In the genomic region with DNA sequence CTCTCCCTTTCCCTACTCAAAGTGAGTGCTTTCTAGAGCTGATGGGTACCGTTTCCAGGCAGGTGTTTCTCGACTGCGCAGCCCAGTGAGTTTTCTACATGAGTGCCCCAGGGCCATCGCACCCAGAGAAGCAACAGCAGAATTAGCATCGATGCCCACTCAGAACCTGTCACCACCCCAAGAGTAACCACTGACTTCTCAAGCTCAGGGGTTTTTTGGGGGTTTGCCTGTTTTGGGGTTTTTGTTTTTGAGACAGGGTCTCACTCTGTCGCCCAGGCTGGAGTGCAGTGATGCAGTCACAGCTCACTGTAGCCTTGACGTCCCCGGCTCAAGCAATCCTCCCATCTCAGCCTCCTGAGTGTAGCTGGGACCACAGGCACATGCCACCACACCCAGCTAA, we compare ENCODE assay signal across 17 cellular contexts. TPM values are rescaled to one million over a fixed set of nuclear protein-coding genes. Genes with fewer than 3 reads are reported as not detected.
DNase-seq lines count a peak whose midpoint lies in the region; ATAC-seq, FAIRE-seq and TF ChIP-seq lines count a peak whose summit lies in the region.
"Had no signal": no experiment of that assay in that cellular context is flagged by ENCODE, and none has a peak within 500 bp of the region (broad histone marks: within the 10 kb centered on the region; RNA-seq: fewer than 3 reads in every experiment).

No MANE protein-coding gene starts in this region.

- no peaks in the 10 kb centered on the region for H3K4me1 Mint-ChIP-seq in stimulated activated naive CD8-positive, alpha-beta T cell treated with anti-CD3 and anti-CD28 coated beads, Interleukin-15, amount 100 ng/mL, for 72 hours

- H3K27me3 ChIP-seq in ovary, result no peaks in the 10 kb centered on the region
- H3K27me3 ChIP-seq: colonic mucosa, esophagus squamous epithelium, pancreas, uterus had no signal

- WGBS in ovary, 3 donors, result 89 to 91% (median 89%) methylated on average over 8 of the region's 8 CpGs

- no peak overlapping the region for H3K4me3 ChIP-seq in ovary
- H3K4me3 ChIP-seq: colonic mucosa, esophagus squamous epithelium, HAP-1, pancreas, uterus had no signal

- TF ChIP-seq EP300 in ovary (IDR thresholded peaks at IDR 0.05), result no peak

- TF ChIP-seq CTCF in ovary (IDR thresholded peaks at IDR 0.05), result no peak

- no peak for TF ChIP-seq POLR2A in ovary (IDR thresholded peaks at IDR 0.05)
- no peak for TF ChIP-seq POLR2A in H54 (IDR thresholded peaks at IDR 0.05; ENCODE audit: low read depth, low read length)

- no peaks in the 10 kb centered on the region for H3K9me3 Mint-ChIP-seq in stimulated activated naive CD8-positive, alpha-beta T cell treated with anti-CD3 and anti-CD28 coated beads, Interleukin-15, amount 100 ng/mL, for 72 hours

- no peak overlapping the region for H3K27ac Mint-ChIP-seq in stimulated activated naive CD8-positive, alpha-beta T cell treated with anti-CD3 and anti-CD28 coated beads, Interleukin-15, amount 100 ng/mL, for 72 hours

- no peaks in the 10 kb centered on the region for H3K36me3 ChIP-seq in ovary
- H3K36me3 ChIP-seq: colonic mucosa, esophagus squamous epithelium, HAP-1, pancreas, uterus had no signal

- no peak for FAIRE-seq in RCC 7860 (lab: Jason Lieb, UNC)
- FAIRE-seq in H54 (lab: Jason Lieb, UNC), result no peak
- FAIRE-seq: A204.1, pancreas had no signal

- no peaks in the 10 kb centered on the region for H3K9me3 ChIP-seq in ovary
- H3K9me3 ChIP-seq: colonic mucosa, esophagus squamous epithelium, HAP-1, pancreas, uterus had no signal

- no peaks in the 10 kb centered on the region for H3K27me3 Mint-ChIP-seq in stimulated activated naive CD8-positive, alpha-beta T cell treated with anti-CD3 and anti-CD28 coated beads, Interleukin-15, amount 100 ng/mL, for 72 hours

- intact Hi-C loops in ovary (cut with DNase I), result no loop called here

- peak; percentile 61 for ATAC-seq in stimulated activated naive CD8-positive, alpha-beta T cell treated with anti-CD3 and anti-CD28 coated beads, Interleukin-15, Interleukin-2, amounts not matched to agents 100 U/mL and 50 U/mL, for 24 hours
- ATAC-seq in stimulated activated naive CD8-positive, alpha-beta T cell treated with anti-CD3 and anti-CD28 coated beads, Interleukin-15, amount 100 ng/mL, for 72 hours, result no peak
- ATAC-seq in HG03378 (IDR thresholded peaks at IDR 0.05; ENCODE audit: unreplicated experiment), result peak; percentile 68
- ATAC-seq: pancreas had no signal

- H3K4me3 Mint-ChIP-seq in stimulated activated naive CD8-positive, alpha-beta T cell treated with anti-CD3 and anti-CD28 coated beads, Interleukin-15, amount 100 ng/mL, for 72 hours, result no peak overlapping the region

- DNase-seq in stimulated activated naive CD8-positive, alpha-beta T cell treated with anti-CD3 and anti-CD28 coated beads, Interleukin-15, Interleukin-2, amounts not matched to agents 100 U/mL and 50 U/mL, for 24 hours, result no peak
- no peak for DNase-seq in stimulated activated naive CD8-positive, alpha-beta T cell treated with anti-CD3 and anti-CD28 coated beads, Interleukin-15, amount 100 ng/mL, for 72 hours
- peak; percentile 13 for DNase-seq in H4 (ENCODE audit: low spot score)
- no peak for DNase-seq in ovary
- DNase-seq in RCC 7860 (ENCODE audit: low spot score), result no peak
- DNase-seq in H54 (ENCODE audit: insufficient read length, low spot score), result no peak
- DNase-seq: amniotic stem cell, colonic mucosa, esophagus squamous epithelium, NCI-H1417, NCI-H526 treated with DMSO at 0.1 percent for 48 hours, pancreas, uterus had no signal

- H3K4me1 ChIP-seq in ovary (ENCODE audit: insufficient read depth), result peaks cover 3% of the 10 kb centered on the region
- H3K4me1 ChIP-seq: colonic mucosa, esophagus squamous epithelium, HAP-1, pancreas, uterus had no signal

- H3K27ac ChIP-seq in temporal lobe (ENCODE audit: low read depth, low read length) (peak overlapping the region; percentile 1), ovary (no peak overlapping the region)
- H3K27ac ChIP-seq: colonic mucosa, esophagus squamous epithelium, pancreas had no signal

RNA-seq across cellular contexts. Expression of gene SNX8, which starts 25.7 kb away (rescaled TPM):
- 27.7 and 40.2 TPM in 2 replicates for total RNA-seq in H4 (2014; rRNA removed; shearing (Covaris generic))
- total RNA-seq in temporal lobe, result 4.9 TPM
- 10 to 100 TPM in 5 of 7 donors, 1 to 10 TPM in 2; 3.2 to 37.2 (median 19.7) TPM for total RNA-seq in ovary
- 10 to 100 TPM in 1 of 2 donors, 1 to 10 TPM in 1; 9.4 to 13.3 TPM for polyA plus RNA-seq in ovary

RNA-seq across cellular contexts. Expression of gene NUDT1, which starts 46.5 kb away (rescaled TPM):
- 162 and 206 TPM in 2 replicates for total RNA-seq in H4 (2014; rRNA removed; shearing (Covaris generic))
- total RNA-seq in temporal lobe, result 13.3 TPM
- 1 to 10 TPM; 8.4 to 10.0 (median 9.1) TPM for total RNA-seq in ovary
- 10 to 100 TPM in 1 of 2 donors, 1 to 10 TPM in 1; 2.3 to 15.6 TPM for polyA plus RNA-seq in ovary

RNA-seq across cellular contexts. Expression of gene MRM2, which starts 46.5 kb away (rescaled TPM):
- total RNA-seq in H4 (2014; rRNA removed; shearing (Covaris generic)), result 66.9 and 93.0 TPM in 2 replicates
- total RNA-seq in temporal lobe (14.3 TPM), ovary (10 to 100 TPM; 12.6 to 28.5 (median 21.4) TPM)
- 10 to 100 TPM; 18.4 to 26.0 TPM for polyA plus RNA-seq in ovary

RNA-seq across cellular contexts. Expression of gene MAD1L1, which starts 55.8 kb away (rescaled TPM):
- total RNA-seq in H4 (2014; rRNA removed; shearing (Covaris generic)), result 116 and 121 TPM in 2 replicates
- 18.7 TPM for total RNA-seq in temporal lobe
- 10 to 100 TPM; 17.6 to 36.6 (median 27.6) TPM for total RNA-seq in ovary
- 10 to 100 TPM in 1 of 2 donors, 1 to 10 TPM in 1; 5.9 to 17.1 TPM for polyA plus RNA-seq in ovary

Comparison
In these comparisons a context has a peak if more than half of its experiments do, and no peak if none do; other contexts are left out.
1. RNA of gene NUDT1, which starts 46.5 kb away (total RNA-seq): 162 to 206 TPM in H4; 13.3 TPM in temporal lobe (single experiment) and 8.4 to 10.0 TPM in ovary; every median in the first group is over 10 times any median in the second.